Comparison of ENCODE assay signal across 21 cellular contexts in the genomic region with DNA sequence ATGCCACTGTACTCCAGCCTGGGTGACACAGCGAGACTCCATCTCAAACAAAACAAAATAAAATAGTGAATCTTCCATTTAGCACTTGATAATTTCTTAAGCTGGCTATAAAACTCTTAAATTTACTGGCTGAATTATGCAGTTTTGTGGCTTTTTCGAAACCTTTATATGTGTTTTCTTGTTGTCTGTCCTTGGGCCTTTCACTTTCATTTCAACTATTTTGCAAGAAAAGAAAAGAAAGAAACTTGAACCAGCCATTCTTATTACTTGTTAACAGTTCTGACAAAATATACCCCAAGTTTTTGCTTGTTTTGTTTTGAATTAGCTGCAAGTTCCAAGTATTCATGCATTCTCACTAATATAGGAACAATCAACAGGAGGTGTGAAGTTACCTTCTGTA. TPM values are rescaled to one million over a fixed set of nuclear protein-coding genes. Genes with fewer than 3 reads are reported as not detected.
DNase-seq lines count a peak whose midpoint lies in the region; ATAC-seq, FAIRE-seq and TF ChIP-seq lines count a peak whose summit lies in the region.
"Had no signal": no experiment of that assay in that cellular context is flagged by ENCODE, and none has a peak within 500 bp of the region (broad histone marks: within the 10 kb centered on the region; RNA-seq: fewer than 3 reads in every experiment).

No MANE protein-coding gene starts in this region.

- DNase-seq in GM12864 (ENCODE audit: low read depth) (no peak), fibroblast of peridontal ligament (ENCODE audit: extremely low read depth) (peak; percentile 24), nephron progenitor cell (no peak), frontal cortex (ENCODE audit: low spot score in 2 of 2) (no peak)
- DNase-seq in activated CD4-positive, alpha-beta T cell treated with anti-CD3 and anti-CD28 coated beads for 4 hours = no peak
- DNase-seq: CD4-positive, CD25-positive, alpha-beta regulatory T cell; HCEC 1CT; KBM-7; MG63; NCI-H2029; NCI-H446; NCI-H524 treated with DMSO at 0.1 percent for 48 hours; NCI-H82; Right ventricle myocardium superior; RPMI8226 had no signal

- TF ChIP-seq CTCF in GM12864 (IDR thresholded peaks at IDR 0.05; ENCODE audit: low read depth, low read length, missing control alignments) (no peak), nephron progenitor cell (IDR thresholded peaks at IDR 0.05) (no peak)

- H3K27ac Mint-ChIP-seq in nephron progenitor cell = peak overlapping the region; percentile 92
- H3K27ac Mint-ChIP-seq: CD4-positive, CD25-positive, alpha-beta regulatory T cell had no signal

- H3K27me3 Mint-ChIP-seq in nephron progenitor cell (ENCODE audit: low read depth, poor library complexity) = peaks cover 2% of the 10 kb centered on the region

- ATAC-seq in HG02885 (IDR thresholded peaks at IDR 0.05; ENCODE audit: poor library complexity, unreplicated experiment) = peak; percentile 56
- no peak for ATAC-seq in HG03159 (IDR thresholded peaks at IDR 0.05; ENCODE audit: unreplicated experiment)
- no peak for ATAC-seq in HG02571 (IDR thresholded peaks at IDR 0.05; ENCODE audit: unreplicated experiment)

- peaks cover 11% of the 10 kb centered on the region for H3K4me1 Mint-ChIP-seq in nephron progenitor cell
- H3K4me1 Mint-ChIP-seq: CD4-positive, CD25-positive, alpha-beta regulatory T cell had no signal

- H3K36me3 Mint-ChIP-seq in nephron progenitor cell (ENCODE audit: low read depth) = peaks cover 38% of the 10 kb centered on the region
- H3K36me3 Mint-ChIP-seq: CD4-positive, CD25-positive, alpha-beta regulatory T cell had no signal

- no peak overlapping the region for H3K4me3 Mint-ChIP-seq in nephron progenitor cell
- H3K4me3 Mint-ChIP-seq: CD4-positive, CD25-positive, alpha-beta regulatory T cell had no signal

- no peak for FAIRE-seq in frontal cortex (lab: Jason Lieb, UNC)
- FAIRE-seq: GM19239, H1 had no signal

- H3K4me3 ChIP-seq in GM12864 (ENCODE audit: low read depth, low read length) = peak overlapping the region; percentile 6; the same call in 1 of the 2 replicates
- H3K4me3 ChIP-seq: BLaER1, MG63 had no signal

- no peaks in the 10 kb centered on the region for H3K9me3 Mint-ChIP-seq in nephron progenitor cell

RNA-seq across cellular contexts. Expression of gene PRICKLE1, which starts 42.8 kb away (rescaled TPM):
- 8.6 TPM for total RNA-seq in frontal cortex
